In genomic region chr6:97186416-97186999, GRCh38 we compare ENCODE assay signal across 8 cellular contexts.
DNase-seq lines count a peak whose midpoint lies in the region; ATAC-seq lines count a peak whose summit lies in the region.

No MANE protein-coding gene starts in this region.

- H3K4me1 ChIP-seq in CD8-positive, alpha-beta memory T cell (ENCODE audit: insufficient read depth, low read length) = no peaks in the 10 kb centered on the region

- no peaks in the 10 kb centered on the region for H3K9me3 Mint-ChIP-seq in CD8-positive, alpha-beta memory T cell

- H3K27me3 ChIP-seq in CD8-positive, alpha-beta memory T cell (ENCODE audit: insufficient read depth, low read length, poor library complexity, severe bottlenecking) = no peaks in the 10 kb centered on the region

- H3K4me3 ChIP-seq in CD8-positive, alpha-beta memory T cell (ENCODE audit: low read length) = no peak overlapping the region

- H3K27me3 Mint-ChIP-seq in CD8-positive, alpha-beta memory T cell = no peaks in the 10 kb centered on the region

- no peaks in the 10 kb centered on the region for H3K4me1 Mint-ChIP-seq in CD8-positive, alpha-beta memory T cell

- H3K36me3 Mint-ChIP-seq in CD8-positive, alpha-beta memory T cell = peaks cover 0 to 2% (median 0%) of the 10 kb centered on the region in 3 donors

- ATAC-seq in GM19043 (IDR thresholded peaks at IDR 0.05; ENCODE audit: low read depth, unreplicated experiment) (peak; percentile 96), HG03175 (IDR thresholded peaks at IDR 0.05; ENCODE audit: unreplicated experiment) (peak; percentile 95)

- H3K27ac ChIP-seq in CD8-positive, alpha-beta memory T cell (ENCODE audit: low read depth, low read length) = no peak overlapping the region

- H3K4me3 Mint-ChIP-seq in CD8-positive, alpha-beta memory T cell = no peak overlapping the region

- no peaks in the 10 kb centered on the region for H3K36me3 ChIP-seq in CD8-positive, alpha-beta memory T cell (ENCODE audit: insufficient read depth, low read length)

- no peak overlapping the region for H3K27ac Mint-ChIP-seq in CD8-positive, alpha-beta memory T cell

- DNase-seq in CD8-positive, alpha-beta memory T cell = peak; percentile 37 to 66 (median 45)
- DNase-seq in NCI-H460 (ENCODE audit: extremely low read depth, low read depth) = peak; percentile 69
- peak; percentile 59 for DNase-seq in activated CD4-positive, alpha-beta T cell treated with anti-CD3 and anti-CD28 coated beads, Interleukin-2, amount 50 U/mL, for 4 hours
- peak; percentile 45 for DNase-seq in effector CD4-positive, alpha-beta T cell
- peak; percentile 63 for DNase-seq in middle frontal gyrus (ENCODE audit: extremely low spot score, low spot score)
- DNase-seq in stimulated activated CD8-positive, alpha-beta memory T cell treated with anti-CD3 and anti-CD28 coated beads, Interleukin-7, amount 100 ng/mL, for 24 hours (ENCODE audit: low read depth) = peak; percentile 32

- POLR2A ChIA-PET in CD8-positive, alpha-beta memory T cell (lab: Charles Lee) = no interaction called here

- H3K9me3 ChIP-seq in CD8-positive, alpha-beta memory T cell (ENCODE audit: low read length) = no peaks in the 10 kb centered on the region

- CTCF ChIA-PET in CD8-positive, alpha-beta memory T cell (lab: Charles Lee) = interaction anchor here (0.7 to 1.6 kb wide), 8 partner anchors 13 to 1657 kb away, joined by 3 to 5 read pairs (median 3); no protein-coding TSS in a partner anchor
